ENCODE assay signal across 8 cellular contexts in genomic region chr10:79347894-79348639, GRCh38. TPM values are rescaled to one million over a fixed set of nuclear protein-coding genes. Genes with fewer than 3 reads are reported as not detected.
A peak's percentile ranks its signal among the peaks of the same experiment; 100 is the strongest.
DNase-seq lines count a peak whose midpoint lies in the region; TF ChIP-seq lines count a peak whose summit lies in the region.

No MANE protein-coding gene starts in this region.

- POLR2A ChIA-PET in HEK293 (lab: Yijun Ruan, JAX) = interaction anchor here (0.8 to 2.4 kb wide), 6 partner anchors 8 to 140 kb away, joined by 3 to 12 read pairs (median 6); no protein-coding TSS in a partner anchor
- POLR2A ChIA-PET in activated CD4-positive, alpha-beta memory T cell treated with anti-CD3 and anti-CD28 coated beads, Interleukin-2, amount 10 ng/mL, durations not matched to agents 7 days and 5 days (lab: Charles Lee) = interaction anchor here (0.6 to 9.2 kb wide), 24 partner anchors 8 to 840 kb away, joined by 3 to 192 read pairs (median 4); partner anchors contain the start of gene ZCCHC24

- H3K9me3 ChIP-seq in HEK293 (ENCODE audit: control insufficient read depth, insufficient read depth, low read depth, low read length) = no peaks in the 10 kb centered on the region

- DNase-seq in DMS 273 (lab: John Stamatoyannopoulos, UW; ENCODE audit: unreplicated experiment) (peak; percentile 63), DMS 273 treated with DMSO at 0.1 percent for 48 hours (lab: John Stamatoyannopoulos, UW) (no peak), MV-4-11 (lab: John Stamatoyannopoulos, UW) (peak; percentile 72), mesothelial cell of epicardium (ENCODE audit: low spot score in 2 of 2, unreplicated experiment in 2 of 2) (peak in 1 of 2 experiments; percentile 39)
- DNase-seq in activated CD4-positive, alpha-beta memory T cell treated with anti-CD3 and anti-CD28 coated beads, Interleukin-2, amount 10 ng/mL, durations not matched to agents 7 days and 5 days = peak; percentile 84
- DNase-seq in effector CD8-positive, alpha-beta T cell (lab: John Stamatoyannopoulos, UW) = peak; percentile 30
- peak; percentile 35 to 52 for DNase-seq in stimulated activated CD8-positive, alpha-beta memory T cell treated with anti-CD3 and anti-CD28 coated beads, Interleukin-2, amount 100 ng/mL, for 1 hour (ENCODE audit: low read depth in 2 of 2)

- H3K36me3 ChIP-seq in HEK293 (ENCODE audit: control insufficient read depth in 2 of 2, insufficient read depth in 1 of 2, low read length in 2 of 2) = peaks cover 0 to 48% of the 10 kb centered on the region in 2 experiments; a peak in 1 of 3 replicates

- peak overlapping the region; percentile 87 for H3K4me3 Mint-ChIP-seq in activated CD4-positive, alpha-beta memory T cell treated with anti-CD3 and anti-CD28 coated beads, Interleukin-2, amount 10 ng/mL, durations not matched to agents 7 days and 5 days
- peak overlapping the region; percentile 69 for H3K4me3 Mint-ChIP-seq in mesothelial cell of epicardium

- H3K36me3 Mint-ChIP-seq in activated CD4-positive, alpha-beta memory T cell treated with anti-CD3 and anti-CD28 coated beads, Interleukin-2, amount 10 ng/mL, durations not matched to agents 7 days and 5 days (ENCODE audit: low read depth) = peaks cover 47% of the 10 kb centered on the region
- H3K36me3 Mint-ChIP-seq in mesothelial cell of epicardium = peaks cover 11% of the 10 kb centered on the region

- H3K27me3 Mint-ChIP-seq in activated CD4-positive, alpha-beta memory T cell treated with anti-CD3 and anti-CD28 coated beads, Interleukin-2, amount 10 ng/mL, durations not matched to agents 7 days and 5 days = no peaks in the 10 kb centered on the region
- H3K27me3 Mint-ChIP-seq in mesothelial cell of epicardium (ENCODE audit: low read depth) = no peaks in the 10 kb centered on the region

- CTCF ChIA-PET in HEK293 (lab: Yijun Ruan, JAX) = interaction anchor here (0.6 to 1.5 kb wide), 7 partner anchors 10 to 279 kb away, joined by 3 to 5 read pairs (median 3); no protein-coding TSS in a partner anchor
- CTCF ChIA-PET in activated CD4-positive, alpha-beta memory T cell treated with anti-CD3 and anti-CD28 coated beads, Interleukin-2, amount 10 ng/mL, durations not matched to agents 7 days and 5 days (lab: Charles Lee) = interaction anchor here (0.8 to 6.4 kb wide), 13 partner anchors 10 to 98 kb away, joined by 3 to 45 read pairs (median 4); no protein-coding TSS in a partner anchor

- H3K4me1 ChIP-seq in HEK293 (ENCODE audit: control insufficient read depth, insufficient read depth, low read length) = no peaks in the 10 kb centered on the region

- no peaks in the 10 kb centered on the region for H3K9me3 Mint-ChIP-seq in activated CD4-positive, alpha-beta memory T cell treated with anti-CD3 and anti-CD28 coated beads, Interleukin-2, amount 10 ng/mL, durations not matched to agents 7 days and 5 days
- H3K9me3 Mint-ChIP-seq in mesothelial cell of epicardium = no peaks in the 10 kb centered on the region

- peak overlapping the region; percentile 95 for H3K27ac ChIP-seq in HEK293 (ENCODE audit: extremely low read depth, low read depth, low read length)

- peak; percentile 45; the same call in 1 of the 2 replicates for TF ChIP-seq CTCF in HEK293 (tag by site-specific recombination; IDR thresholded peaks at IDR 0.05)
- no peak for TF ChIP-seq CTCF in mesothelial cell of epicardium (IDR thresholded peaks at IDR 0.05; ENCODE audit: unreplicated experiment)

- H3K27ac Mint-ChIP-seq in activated CD4-positive, alpha-beta memory T cell treated with anti-CD3 and anti-CD28 coated beads, Interleukin-2, amount 10 ng/mL, durations not matched to agents 7 days and 5 days = peak overlapping the region; percentile 88
- peak overlapping the region; percentile 39 for H3K27ac Mint-ChIP-seq in mesothelial cell of epicardium

- H3K4me3 ChIP-seq in HEK293 (ENCODE audit: low read depth, low read length) = peak overlapping the region; percentile 67

- peaks cover 76% of the 10 kb centered on the region for H3K4me1 Mint-ChIP-seq in activated CD4-positive, alpha-beta memory T cell treated with anti-CD3 and anti-CD28 coated beads, Interleukin-2, amount 10 ng/mL, durations not matched to agents 7 days and 5 days
- peaks cover 13% of the 10 kb centered on the region for H3K4me1 Mint-ChIP-seq in mesothelial cell of epicardium

TF ChIP-seq in HEK293, 187 proteins besides CTCF, POLR2A, EP300 and RAD21 (continues in another document):
- TF ChIP-seq SP2 (tag by site-specific recombination; IDR thresholded peaks at IDR 0.05) (peak; percentile 61), ZNF530 (tag by site-specific recombination; IDR thresholded peaks at IDR 0.05; ENCODE audit: low read depth) (no peak), ZNF639 (tag by site-specific recombination; IDR thresholded peaks at IDR 0.05) (no peak), ZNF26 (tag by site-specific recombination; IDR thresholded peaks at IDR 0.05) (no peak), ZNF24 (tag by site-specific recombination; IDR thresholded peaks at IDR 0.05) (peak; percentile 58; the same call in 1 of the 2 replicates), MYNN (tag by site-specific recombination; IDR thresholded peaks at IDR 0.05; ENCODE audit: borderline replicate concordance) (no peak), ZBTB7A (tag by site-specific recombination; IDR thresholded peaks at IDR 0.05; ENCODE audit: low read depth) (0 out of 2 replicates have a peak, but pooled peaks have one; percentile 65), PRDM10 (tag by site-specific recombination; IDR thresholded peaks at IDR 0.05) (no peak; the same call in 1 of the 2 replicates), IKZF3 (tag by site-specific recombination; IDR thresholded peaks at IDR 0.05) (no peak)

RNA-seq across cellular contexts. Expression of gene PPIF, which starts 0.8 kb away (rescaled TPM):
- 10 to 100 TPM; 80.7 to 88.4 TPM for total RNA-seq in activated CD4-positive, alpha-beta memory T cell treated with anti-CD3 and anti-CD28 coated beads, Interleukin-2, amount 10 ng/mL, durations not matched to agents 7 days and 5 days
- 35.1 to 37.3 TPM (median 36.3 TPM) in 3 replicates for total RNA-seq in mesothelial cell of epicardium
